In the genomic region with DNA sequence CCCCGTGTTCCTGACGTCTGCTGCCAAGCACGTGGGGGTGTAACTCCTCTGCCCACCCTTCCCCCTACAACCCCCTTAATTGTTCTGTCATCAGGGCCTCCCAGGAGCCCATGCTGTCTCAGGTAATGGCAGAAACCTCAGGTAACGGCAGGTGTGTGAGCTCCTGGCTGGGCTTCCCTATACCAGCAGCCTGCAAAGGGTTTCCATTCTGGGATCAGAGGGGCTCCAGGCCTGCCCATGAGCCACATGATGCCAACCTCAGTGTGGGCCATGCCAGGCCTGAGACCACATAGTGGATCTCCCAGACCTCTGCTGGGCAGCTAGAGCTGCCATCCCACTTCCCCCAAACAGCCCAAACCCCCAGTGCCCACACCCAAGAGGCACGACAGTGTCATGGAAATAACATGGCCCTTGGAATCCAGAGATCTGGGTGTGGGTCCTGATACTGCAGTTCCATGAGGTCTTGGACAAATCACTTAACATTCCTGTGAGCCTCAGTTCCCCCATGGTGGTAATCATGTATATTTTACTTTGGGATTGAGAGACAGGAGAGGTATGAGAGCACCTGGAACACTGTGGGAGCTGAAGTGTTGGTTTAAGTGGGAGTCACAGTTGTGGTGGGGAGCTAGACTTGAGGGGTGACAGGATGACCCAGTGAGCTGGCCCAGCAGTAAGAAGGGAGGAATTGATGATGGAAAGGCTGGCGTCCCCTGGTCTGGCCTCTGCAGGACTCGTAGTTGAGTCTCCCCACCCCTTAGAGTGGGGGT, we compare ENCODE assay signal across 13 cellular contexts. TPM values are rescaled to one million over a fixed set of nuclear protein-coding genes. Genes with fewer than 3 reads are reported as not detected.
A peak's percentile ranks its signal among the peaks of the same experiment; 100 is the strongest.
DNase-seq lines count a peak whose midpoint lies in the region; ATAC-seq, FAIRE-seq and TF ChIP-seq lines count a peak whose summit lies in the region.
"Had no signal": no experiment of that assay in that cellular context is flagged by ENCODE, and none has a peak within 500 bp of the region (broad histone marks: within the 10 kb centered on the region; RNA-seq: fewer than 3 reads in every experiment).

No MANE protein-coding gene starts in this region.

- peak overlapping the region; percentile 59 for H2AK5ac ChIP-seq in IMR-90 (ENCODE audit: low read depth, low read length)

- intact Hi-C loops in IMR-90 (cut with micrococcal nuclease) (no loop called here), kidney (cut with DNase I) (loop anchor here (5.0 to 10.0 kb wide), 2 partner anchors 86 to 179 kb away; no protein-coding TSS in a partner anchor), thyroid gland (cut with DNase I) (loop anchor here (5.0 to 10.0 kb wide), 2 partner anchors 86 to 179 kb away; no protein-coding TSS in a partner anchor)

- H3K27me3 Mint-ChIP-seq in activated CD8-positive, alpha-beta memory T cell treated with anti-CD3 and anti-CD28 coated beads, Interleukin-2, amount 10 ng/mL, durations not matched to agents 7 days and 5 days = peaks cover 23% of the 10 kb centered on the region

- no TSS peak for BruUV-seq in IMR-90 (replicated peaks; lab: Mats Ljungman, UMichigan)

- H3K4me3 ChIP-seq in IMR-90 (ENCODE audit: insufficient read depth, low read depth, low read length) (no peak overlapping the region), kidney (ENCODE audit: low read length in 2 of 2) (no peak overlapping the region), thyroid gland (replicated peaks in 1 of 3) (no peak overlapping the region)
- H3K4me3 ChIP-seq: Peyer's patch had no signal

- peaks cover 0 to 5% of the 10 kb centered on the region in 2 experiments; a peak in 1 of 4 replicates for H3K79me1 ChIP-seq in IMR-90 (ENCODE audit: low read depth in 1 of 2, low read length in 2 of 2)

- peak overlapping the region; percentile 30 for H2BK120ac ChIP-seq in IMR-90 (ENCODE audit: low read depth, low read length)

- H3K4me1 Mint-ChIP-seq in activated CD8-positive, alpha-beta memory T cell treated with anti-CD3 and anti-CD28 coated beads, Interleukin-2, amount 10 ng/mL, durations not matched to agents 7 days and 5 days = no peaks in the 10 kb centered on the region

- H3K4me2 ChIP-seq in IMR-90 (ENCODE audit: low read depth, low read length) = no peak overlapping the region

- H3K14ac ChIP-seq in IMR-90 (replicated peaks; ENCODE audit: low read depth, low read length) = no peak overlapping the region

- ATAC-seq in activated CD8-positive, alpha-beta memory T cell treated with anti-CD3 and anti-CD28 coated beads, Interleukin-2, amount 10 ng/mL, durations not matched to agents 7 days and 5 days = no peak
- no peak for ATAC-seq in IMR-90 (ENCODE audit: low read depth)
- ATAC-seq in HG03460 (IDR thresholded peaks at IDR 0.05; ENCODE audit: unreplicated experiment) = no peak

- no peaks in the 10 kb centered on the region for H3K9me3 Mint-ChIP-seq in activated CD8-positive, alpha-beta memory T cell treated with anti-CD3 and anti-CD28 coated beads, Interleukin-2, amount 10 ng/mL, durations not matched to agents 7 days and 5 days (ENCODE audit: low read depth)
- H3K9me3 Mint-ChIP-seq: CD8-positive, alpha-beta memory T cell had no signal

- no peak overlapping the region for H3K18ac ChIP-seq in IMR-90 (ENCODE audit: low read depth, low read length)

- TF ChIP-seq CTCF in IMR-90 (conservative IDR thresholded peaks at IDR 0.05; ENCODE audit: low read depth, low read length) (no peak), kidney (IDR thresholded peaks at IDR 0.05; ENCODE audit: borderline replicate concordance, extremely low read depth, insufficient read depth) (no peak), thyroid gland (IDR thresholded peaks at IDR 0.05) (no peak)

- no peak for TF ChIP-seq RAD21 in IMR-90 (IDR thresholded peaks at IDR 0.05; ENCODE audit: low read length)

- H3K4me1 ChIP-seq in IMR-90 (ENCODE audit: control insufficient read depth, insufficient read depth, low read length) = peaks cover 16% of the 10 kb centered on the region
- H3K4me1 ChIP-seq in kidney (ENCODE audit: control insufficient read depth in 1 of 2, insufficient read depth in 1 of 2, low read depth in 1 of 2, low read length in 2 of 2) = peaks cover 3 to 4% of the 10 kb centered on the region in 2 donors
- peaks cover 45 to 57% of the 10 kb centered on the region in 2 donors for H3K4me1 ChIP-seq in thyroid gland

- H4K20me1 ChIP-seq in IMR-90 (ENCODE audit: insufficient read depth, low read length) = no peaks in the 10 kb centered on the region

- CTCF ChIA-PET in activated CD8-positive, alpha-beta memory T cell treated with anti-CD3 and anti-CD28 coated beads, Interleukin-2, amount 10 ng/mL, durations not matched to agents 7 days and 5 days (lab: Charles Lee) = interaction anchor here (0.6 to 7.6 kb wide), 48 partner anchors 8 to 395 kb away, joined by 3 to 130 read pairs (median 4); partner anchors contain the start of genes ATOH8, SH2D6 and USP39
- CTCF ChIA-PET in IMR-90 (lab: Yijun Ruan, JAX) = interaction anchor here (0.6 to 4.4 kb wide), 14 partner anchors 43 to 224 kb away, joined by 3 to 33 read pairs (median 4); partner anchors contain the start of gene ATOH8

- POLR2A ChIA-PET in IMR-90 (lab: Charles Lee; ENCODE audit: unreplicated experiment) = no interaction called here

- peaks cover 12% of the 10 kb centered on the region for H3K9me1 ChIP-seq in IMR-90 (ENCODE audit: insufficient read depth, low read length)

- no peak overlapping the region for H4K5ac ChIP-seq in IMR-90 (ENCODE audit: low read depth, low read length)

- no peak overlapping the region for H3K4me3 Mint-ChIP-seq in activated CD8-positive, alpha-beta memory T cell treated with anti-CD3 and anti-CD28 coated beads, Interleukin-2, amount 10 ng/mL, durations not matched to agents 7 days and 5 days

- H2BK5ac ChIP-seq in IMR-90 (ENCODE audit: low read depth, low read length, poor library complexity, severe bottlenecking) = no peak overlapping the region

- H3K56ac ChIP-seq in IMR-90 (ENCODE audit: extremely low read depth, insufficient read depth, low read length) = no peak overlapping the region

- 0 out of 3 replicates have a peak overlapping the region, but pooled peaks have one; percentile 27 for H2BK15ac ChIP-seq in IMR-90 (ENCODE audit: low read depth, low read length)

- peak overlapping the region; percentile 46 for H2BK20ac ChIP-seq in IMR-90 (ENCODE audit: low read depth, low read length)

- H3K36me3 ChIP-seq in IMR-90 (ENCODE audit: control insufficient read depth, insufficient read depth, low read length) (no peaks in the 10 kb centered on the region), kidney (ENCODE audit: control insufficient read depth in 1 of 2, insufficient read depth in 2 of 2, low read length in 2 of 2) (no peaks in the 10 kb centered on the region), thyroid gland (no peaks in the 10 kb centered on the region)
- H3K36me3 ChIP-seq: Peyer's patch had no signal

- H2AFZ ChIP-seq in IMR-90 (replicated peaks; ENCODE audit: low read length, poor library complexity) = no peak overlapping the region

- in situ Hi-C loops in IMR-90 (cut with MboI; ENCODE audit: low sequenced_read_pairs) = loop anchor here (5.0 kb wide), 2 partner anchors 76 to 176 kb away; no protein-coding TSS in a partner anchor

- H3K23ac ChIP-seq in IMR-90 (ENCODE audit: low read depth, low read length) = no peak overlapping the region

- H3K36me3 Mint-ChIP-seq in activated CD8-positive, alpha-beta memory T cell treated with anti-CD3 and anti-CD28 coated beads, Interleukin-2, amount 10 ng/mL, durations not matched to agents 7 days and 5 days = no peaks in the 10 kb centered on the region
- H3K36me3 Mint-ChIP-seq: CD8-positive, alpha-beta memory T cell had no signal

- H3K27ac Mint-ChIP-seq in activated CD8-positive, alpha-beta memory T cell treated with anti-CD3 and anti-CD28 coated beads, Interleukin-2, amount 10 ng/mL, durations not matched to agents 7 days and 5 days = no peak overlapping the region

- H3K9ac ChIP-seq in IMR-90 (ENCODE audit: low read depth, low read length) (no peak overlapping the region), kidney (ENCODE audit: low read length in 2 of 2) (no peak overlapping the region)

- 0 out of 2 replicates have a peak, but pooled peaks cover 2% of the 10 kb centered on the region for H3K27me3 ChIP-seq in IMR-90 (ENCODE audit: control insufficient read depth, insufficient read depth, low read length)
- no peaks in the 10 kb centered on the region for H3K27me3 ChIP-seq in thyroid gland
- H3K27me3 ChIP-seq: Peyer's patch had no signal

- peak overlapping the region; percentile 17; the same call in 1 of the 2 replicates for H4K91ac ChIP-seq in IMR-90 (ENCODE audit: insufficient read depth, low read depth, low read length)

- peak; percentile 30 for DNase-seq in activated CD8-positive, alpha-beta memory T cell treated with anti-CD3 and anti-CD28 coated beads, Interleukin-2, amount 10 ng/mL, durations not matched to agents 7 days and 5 days
- DNase-seq in activated CD8-positive, alpha-beta memory T cell treated with anti-CD3 and anti-CD28 coated beads, Interleukin-2, amount 50 U/mL, for 48 hours = no peak
- no peak for DNase-seq in IMR-90
- DNase-seq in kidney = peak; percentile 50
- DNase-seq in thyroid gland = no peak
- DNase-seq in DMS114 treated with DMSO at 0.1 percent for 48 hours (lab: John Stamatoyannopoulos, UW; ENCODE audit: unreplicated experiment) = no peak
- no peak for DNase-seq in NAMALWA (ENCODE audit: low spot score)

- H3K4ac ChIP-seq in IMR-90 (ENCODE audit: low read depth, low read length) = peak overlapping the region; percentile 49

- FAIRE-seq in kidney (lab: Jason Lieb, UNC) = no peak
- FAIRE-seq: H1 had no signal

- H3K27ac ChIP-seq in IMR-90 (ENCODE audit: insufficient read depth, low read length) (no peak overlapping the region), kidney (ENCODE audit: low read depth in 2 of 2, low read length in 2 of 2) (no peak overlapping the region), thyroid gland (peak overlapping the region; percentile 1 to 95 (median 89))
- H3K27ac ChIP-seq: C4-2B, HL-60, Peyer's patch had no signal

- peak overlapping the region; percentile 82 for H2AK9ac ChIP-seq in IMR-90 (replicated peaks; ENCODE audit: low read depth, low read length, poor library complexity)

- 100% methylated on average over 1 of the region's 7 CpGs; no CpG with 5 or more reads in 1 of the 2 experiments for WGBS in IMR-90 (ENCODE audit: extremely low coverage in 2 of 2, insufficient read length in 1 of 2), 2 experiments
- 90 to 91% methylated on average over 6 to 7 of the region's 7 CpGs for WGBS in thyroid gland, 2 donors

- dilution Hi-C loops in IMR-90 (cut with HindIII; ENCODE audit: low sequenced_read_pairs, unreplicated experiment) = no loop called here

- TF ChIP-seq POLR2A in IMR-90 (IDR thresholded peaks at IDR 0.05; ENCODE audit: low read depth, low read length) (no peak), thyroid gland (IDR thresholded peaks at IDR 0.05) (no peak)

- no peak overlapping the region for H4K8ac ChIP-seq in IMR-90 (ENCODE audit: low read depth in 2 of 2, low read length in 2 of 2)

- H3K9me3 ChIP-seq in IMR-90 (ENCODE audit: control insufficient read depth, insufficient read depth, low read length) = no peaks in the 10 kb centered on the region
- no peaks in the 10 kb centered on the region for H3K9me3 ChIP-seq in kidney (ENCODE audit: control insufficient read depth in 1 of 2, low read length in 2 of 2)
- no peaks in the 10 kb centered on the region for H3K9me3 ChIP-seq in thyroid gland
- H3K9me3 ChIP-seq: Peyer's patch had no signal

RNA-seq across cellular contexts. Expression of gene ATOH8, which starts 59.6 kb away (rescaled TPM):
- under 1 TPM; 0.12 to 0.40 TPM for total RNA-seq in activated CD8-positive, alpha-beta memory T cell treated with anti-CD3 and anti-CD28 coated beads, Interleukin-2, amount 10 ng/mL, durations not matched to agents 7 days and 5 days
- total RNA-seq in IMR-90 (2012; rRNA removed) (7.8 and 7.9 TPM in 2 replicates), kidney (11.2 TPM), thyroid gland (100 to 1,000 TPM in 2 of 4 donors, 10 to 100 TPM in 2; 82.8 to 260 (median 167) TPM)
- polyA plus RNA-seq in IMR-90 (2012; rRNA removed) (9.0 and 11.2 TPM in 2 replicates), kidney (ENCODE audit: insufficient read depth, low read depth, low replicate concordance) (18.6 TPM)
- 6.2 and 7.6 TPM in 2 replicates for polyA plus RNA-seq in IMR-90 (2012; cell fraction: cytosol; rRNA removed)
- polyA plus RNA-seq in IMR-90 (2012; cell fraction: nucleus; rRNA removed; ENCODE audit: low replicate concordance) = 5.0 and 13.0 TPM in 2 replicates
- total RNA-seq: CD8-positive, alpha-beta memory T cell had no signal
- polyA plus RNA-seq: CD8-positive, alpha-beta memory T cell had no signal

Comparison
In these comparisons a context has a peak if more than half of its experiments do, and no peak if none do; other contexts are left out.
1. DNase-seq: peak in activated CD8-positive, alpha-beta memory T cell treated with anti-CD3 and anti-CD28 coated beads, Interleukin-2, amount 10 ng/mL, durations not matched to agents 7 days and 5 days (single experiment) and kidney (single experiment); none in activated CD8-positive, alpha-beta memory T cell treated with anti-CD3 and anti-CD28 coated beads, Interleukin-2, amount 50 U/mL, for 48 hours (single experiment), IMR-90 (single experiment), thyroid gland (0 of 2), DMS114 treated with DMSO at 0.1 percent for 48 hours (single experiment) and NAMALWA (single experiment).
2. H3K27ac ChIP-seq: peak in thyroid gland (3 of 3); none in IMR-90 (single experiment) and kidney (0 of 2).